ENCODE assay signal across 7 cellular contexts in the genomic region with DNA sequence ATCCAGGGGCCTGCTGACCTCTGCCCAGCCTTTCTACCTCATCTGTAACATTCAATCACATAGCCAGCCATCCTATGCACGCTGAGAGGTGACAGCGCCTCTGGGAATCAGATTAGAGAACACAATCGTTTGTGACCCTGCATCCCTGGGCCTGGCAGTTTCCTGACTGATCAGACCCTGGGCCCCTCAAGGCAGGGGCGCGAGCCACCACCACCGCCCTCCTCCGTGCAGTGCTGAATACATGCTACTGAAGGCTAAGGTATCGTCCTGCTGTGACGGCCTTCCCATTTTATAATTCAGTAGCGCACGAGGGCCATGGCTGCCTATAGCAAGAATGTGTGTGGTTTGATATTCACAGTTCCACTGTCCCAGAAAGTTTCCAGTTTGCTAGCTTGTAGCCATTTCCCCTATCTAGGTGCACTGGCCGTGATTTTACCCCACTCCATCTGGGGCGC. TPM values are rescaled to one million over a fixed set of nuclear protein-coding genes. Genes with fewer than 3 reads are reported as not detected.
DNase-seq lines count a peak whose midpoint lies in the region; ATAC-seq and TF ChIP-seq lines count a peak whose summit lies in the region.

No MANE protein-coding gene starts in this region.

- H3K9me2 ChIP-seq in GM23248 (ENCODE audit: insufficient read depth) = no peaks in the 10 kb centered on the region

- no peak for TF ChIP-seq EP300 in esophagus muscularis mucosa (IDR thresholded peaks at IDR 0.05)

- peak overlapping the region; percentile 68 for H2AFZ ChIP-seq in GM23248

- H3K4me3 Mint-ChIP-seq in osteocyte (ENCODE audit: unreplicated experiment) = peak overlapping the region; percentile 90

- CTCF ChIA-PET in RWPE1 (lab: Yijun Ruan, JAX) = interaction anchor here (0.6 kb wide), 1 partner anchor 52 kb away, joined by 4 read pairs; no protein-coding TSS in a partner anchor

- H3K27ac ChIP-seq in GM23248 (no peak overlapping the region), RWPE1 (peak overlapping the region; percentile 85), esophagus muscularis mucosa (replicated peaks in 1 of 4) (peak overlapping the region; percentile 77 to 95 (median 84))

- no peak for TF ChIP-seq POLR2A in esophagus muscularis mucosa (IDR thresholded peaks at IDR 0.05; ENCODE audit: low read depth)

- no peaks in the 10 kb centered on the region for H3K9me3 Mint-ChIP-seq in osteocyte (ENCODE audit: unreplicated experiment)

- TF ChIP-seq CTCF in RWPE1 (conservative IDR thresholded peaks at IDR 0.05; ENCODE audit: low read depth) = no peak
- TF ChIP-seq CTCF in esophagus muscularis mucosa (IDR thresholded peaks at IDR 0.05) = no peak
- no peak for TF ChIP-seq CTCF in osteocyte (IDR thresholded peaks at IDR 0.05)

- in situ Hi-C loops in GM23248 (cut with MboI) = no loop called here

- H3K27me3 ChIP-seq in GM23248 (replicated peaks; ENCODE audit: insufficient read depth) (no peaks in the 10 kb centered on the region), esophagus muscularis mucosa (no peaks in the 10 kb centered on the region)

- H3K4me1 Mint-ChIP-seq in osteocyte (ENCODE audit: unreplicated experiment) = peaks cover 27% of the 10 kb centered on the region

- intact Hi-C loops in esophagus muscularis mucosa (cut with DNase I) = loop anchor here (5.0 kb wide), 1 partner anchor 91 kb away; no protein-coding TSS in a partner anchor

- 0 out of 2 replicates have a peak overlapping the region, but pooled peaks have one; percentile 35 for H3K9ac ChIP-seq in GM23248

- no peaks in the 10 kb centered on the region for H3K9me3 ChIP-seq in GM23248 (ENCODE audit: low read depth)
- H3K9me3 ChIP-seq in esophagus muscularis mucosa = no peaks in the 10 kb centered on the region

- POLR2A ChIA-PET in RWPE1 (lab: Yijun Ruan, JAX; ENCODE audit: low non-redundant PET) = interaction anchor here (0.7 kb wide), 1 partner anchor 1431 kb away, joined by 3 read pairs; no protein-coding TSS in a partner anchor

- H3K36me3 ChIP-seq in GM23248 (ENCODE audit: low read depth) (no peaks in the 10 kb centered on the region), esophagus muscularis mucosa (peaks cover 0 to 19% (median 16%) of the 10 kb centered on the region in 4 donors)

- ATAC-seq in GM18520 (IDR thresholded peaks at IDR 0.05; ENCODE audit: unreplicated experiment) = no peak

- H3K36me3 Mint-ChIP-seq in osteocyte (ENCODE audit: unreplicated experiment) = peaks cover 8% of the 10 kb centered on the region

- H4K20me1 ChIP-seq in GM23248 (ENCODE audit: insufficient read depth) = no peaks in the 10 kb centered on the region

- H3K4me2 ChIP-seq in GM23248 (ENCODE audit: unreplicated experiment) = peak overlapping the region; percentile 70

- H3K27ac Mint-ChIP-seq in osteocyte (ENCODE audit: unreplicated experiment) = peak overlapping the region; percentile 84

- H3K4me1 ChIP-seq in GM23248 (ENCODE audit: insufficient read depth) = no peaks in the 10 kb centered on the region
- peaks cover 14 to 21% (median 19%) of the 10 kb centered on the region in 4 donors for H3K4me1 ChIP-seq in esophagus muscularis mucosa

- DNase-seq in GM23248 = no peak
- no peak for DNase-seq in RWPE1 (ENCODE audit: low spot score)
- DNase-seq in esophagus muscularis mucosa (ENCODE audit: extremely low spot score) = no peak
- DNase-seq in osteocyte (ENCODE audit: extremely low spot score, unreplicated experiment) = no peak
- no peak for DNase-seq in OCI-M2 (lab: John Stamatoyannopoulos, UW; ENCODE audit: unreplicated experiment)
- DNase-seq in dedifferentiated amniotic fluid mesenchymal stem cell (ENCODE audit: extremely low spot score) = no peak

- 53 to 56% methylated on average over 13 of the region's 13 CpGs for WGBS in GM23248 (ENCODE audit: low coverage in 1 of 2, low lambda C conversion rate in 2 of 2, missing lambda C conversion rate in 2 of 2), 2 experiments
- WGBS in esophagus muscularis mucosa = 33% methylated on average over 13 of the region's 13 CpGs

- no peaks in the 10 kb centered on the region for H3K27me3 Mint-ChIP-seq in osteocyte (ENCODE audit: unreplicated experiment)

- no peaks in the 10 kb centered on the region for H3K79me2 ChIP-seq in GM23248 (ENCODE audit: insufficient read depth)

- H3K4me3 ChIP-seq in GM23248 = peak overlapping the region; percentile 78
- peak overlapping the region; percentile 69 to 98 (median 92) for H3K4me3 ChIP-seq in esophagus muscularis mucosa

- no peaks in the 10 kb centered on the region for H3F3A ChIP-seq in GM23248 (ENCODE audit: insufficient read depth)

RNA-seq across cellular contexts. Expression of a gene that starts 1.2 kb away (rescaled TPM):
- total RNA-seq in GM23248 (2014; rRNA removed; shearing (Covaris generic)) = 3.0 and 3.8 TPM in 2 replicates
- 1.9 and 2.6 TPM in 2 replicates for polyA plus RNA-seq in GM23248 (2016; fragmentation: Nextera tagmentation; extraction: Ambion mirVana)
- 10 to 100 TPM in 1 of 4 donors, 1 to 10 TPM in 3; 7.1 to 13.7 (median 8.4) TPM for total RNA-seq in esophagus muscularis mucosa
- 20.6 and 21.0 TPM in 2 replicates for total RNA-seq in osteocyte
